In genomic region chr15:81312790-81313543, GRCh38 we compare ENCODE assay signal across 8 cellular contexts. TPM values are rescaled to one million over a fixed set of nuclear protein-coding genes. Genes with fewer than 3 reads are reported as not detected.
DNase-seq lines count a peak whose midpoint lies in the region; ATAC-seq and TF ChIP-seq lines count a peak whose summit lies in the region.

No MANE protein-coding gene starts in this region.

- no peak overlapping the region for H2AFZ ChIP-seq in neuronal stem cell (ENCODE audit: low read length)

- H3K4me3 ChIP-seq in suprapubic skin = no peak overlapping the region
- H3K4me3 ChIP-seq in neuronal stem cell (ENCODE audit: low read length in 2 of 2) = no peak overlapping the region

- H2BK15ac ChIP-seq in neuronal stem cell (ENCODE audit: low read length) = no peak overlapping the region

- peak; percentile 99 for DNase-seq in HS-27A (ENCODE audit: low read depth)
- DNase-seq in activated naive CD8-positive, alpha-beta T cell treated with anti-CD3 and anti-CD28 coated beads, Interleukin-2, amount 50 U/mL, for 24 hours = no peak
- DNase-seq in immature natural killer cell = no peak
- peak; percentile 90 to 92 for DNase-seq in suprapubic skin (ENCODE audit: low spot score in 2 of 2)
- no peak for DNase-seq in erythroblast (lab: John Stamatoyannopoulos, UW)
- no peak for DNase-seq in nephron progenitor cell
- no peak for DNase-seq in neuronal stem cell (ENCODE audit: low spot score)

- no peak overlapping the region for H2AK5ac ChIP-seq in neuronal stem cell (ENCODE audit: low read depth, low read length)

- no peak overlapping the region for H3K4ac ChIP-seq in neuronal stem cell (ENCODE audit: low read length)

- no peaks in the 10 kb centered on the region for H3K27me3 ChIP-seq in suprapubic skin
- no peaks in the 10 kb centered on the region for H3K27me3 ChIP-seq in neuronal stem cell (ENCODE audit: control insufficient read depth in 3 of 3, insufficient read depth in 3 of 3, low read depth in 1 of 3, low read length in 3 of 3)

- no peaks in the 10 kb centered on the region for H3K79me1 ChIP-seq in neuronal stem cell (ENCODE audit: low read depth, low read length)

- TF ChIP-seq EP300 in suprapubic skin (IDR thresholded peaks at IDR 0.05) = no peak

- H3K27me3 Mint-ChIP-seq in activated naive CD8-positive, alpha-beta T cell treated with anti-CD3 and anti-CD28 coated beads, Interleukin-2, amount 50 U/mL, for 24 hours = no peaks in the 10 kb centered on the region
- peaks cover 0 to 1% (median 0%) of the 10 kb centered on the region in 3 donors for H3K27me3 Mint-ChIP-seq in immature natural killer cell (ENCODE audit: low read depth in 3 of 3)
- H3K27me3 Mint-ChIP-seq in nephron progenitor cell (ENCODE audit: low read depth, poor library complexity) = peaks cover 3% of the 10 kb centered on the region

- H3K9me3 ChIP-seq in suprapubic skin = no peaks in the 10 kb centered on the region
- no peaks in the 10 kb centered on the region for H3K9me3 ChIP-seq in neuronal stem cell (replicated peaks in 1 of 2; ENCODE audit: control insufficient read depth in 2 of 2, insufficient read depth in 1 of 2, low read depth in 1 of 2, low read length in 2 of 2)

- no peaks in the 10 kb centered on the region for H3K9me3 Mint-ChIP-seq in activated naive CD8-positive, alpha-beta T cell treated with anti-CD3 and anti-CD28 coated beads, Interleukin-2, amount 50 U/mL, for 24 hours
- H3K9me3 Mint-ChIP-seq in immature natural killer cell (no peaks in the 10 kb centered on the region), nephron progenitor cell (no peaks in the 10 kb centered on the region)

- H3K18ac ChIP-seq in neuronal stem cell (ENCODE audit: low read length) = no peak overlapping the region

- H3K4me1 Mint-ChIP-seq in activated naive CD8-positive, alpha-beta T cell treated with anti-CD3 and anti-CD28 coated beads, Interleukin-2, amount 50 U/mL, for 24 hours = peaks cover 65% of the 10 kb centered on the region
- H3K4me1 Mint-ChIP-seq in immature natural killer cell = peaks cover 58 to 78% of the 10 kb centered on the region in 2 donors
- no peaks in the 10 kb centered on the region for H3K4me1 Mint-ChIP-seq in nephron progenitor cell

- H2BK120ac ChIP-seq in neuronal stem cell (ENCODE audit: low read depth, low read length) = no peak overlapping the region

- H3K27ac ChIP-seq in suprapubic skin = peak overlapping the region; percentile 84
- H3K27ac ChIP-seq in neuronal stem cell (replicated peaks; ENCODE audit: low read length) = no peak overlapping the region

- H3K4me2 ChIP-seq in neuronal stem cell (ENCODE audit: insufficient read depth, low read length, poor library complexity, severe bottlenecking) = no peak overlapping the region

- no peak overlapping the region for H3K9ac ChIP-seq in neuronal stem cell (ENCODE audit: low read depth, low read length, poor library complexity)

- no peak overlapping the region for H3K14ac ChIP-seq in neuronal stem cell (ENCODE audit: low read length)

- no peak overlapping the region for H4K91ac ChIP-seq in neuronal stem cell (ENCODE audit: low read depth, low read length, poor library complexity)

- H3K4me3 Mint-ChIP-seq in activated naive CD8-positive, alpha-beta T cell treated with anti-CD3 and anti-CD28 coated beads, Interleukin-2, amount 50 U/mL, for 24 hours = no peak overlapping the region
- H3K4me3 Mint-ChIP-seq in immature natural killer cell (no peak overlapping the region), nephron progenitor cell (no peak overlapping the region)

- TF ChIP-seq CTCF in suprapubic skin (IDR thresholded peaks at IDR 0.05) (no peak), nephron progenitor cell (IDR thresholded peaks at IDR 0.05) (no peak)

- peak; percentile 6 for ATAC-seq in activated naive CD8-positive, alpha-beta T cell treated with anti-CD3 and anti-CD28 coated beads, Interleukin-2, amount 50 U/mL, for 24 hours
- no peak for ATAC-seq in GM18867 (IDR thresholded peaks at IDR 0.05; ENCODE audit: unreplicated experiment)

- peaks cover 34% of the 10 kb centered on the region for H3K4me1 ChIP-seq in suprapubic skin
- H3K4me1 ChIP-seq in neuronal stem cell (ENCODE audit: control insufficient read depth in 2 of 2, insufficient read depth in 1 of 2, low read depth in 1 of 2, low read length in 2 of 2) = peaks cover 0 to 1% of the 10 kb centered on the region in 2 donors

- no peak overlapping the region for H2BK12ac ChIP-seq in neuronal stem cell (ENCODE audit: low read length)

- WGBS in suprapubic skin = 40% methylated on average over 21 of the region's 22 CpGs
- WGBS in neuronal stem cell (ENCODE audit: extremely low coverage in 2 of 2, insufficient read length in 2 of 2, insufficient replicate concordance in 1 of 2), 2 donors = no CpG with 5 or more reads among the region's 22 CpGs

- H3K27ac Mint-ChIP-seq in activated naive CD8-positive, alpha-beta T cell treated with anti-CD3 and anti-CD28 coated beads, Interleukin-2, amount 50 U/mL, for 24 hours = peak overlapping the region; percentile 44
- peak overlapping the region; percentile 72 to 94 (median 90) for H3K27ac Mint-ChIP-seq in immature natural killer cell
- no peak overlapping the region for H3K27ac Mint-ChIP-seq in nephron progenitor cell

- peaks cover 76% of the 10 kb centered on the region for H3K36me3 Mint-ChIP-seq in activated naive CD8-positive, alpha-beta T cell treated with anti-CD3 and anti-CD28 coated beads, Interleukin-2, amount 50 U/mL, for 24 hours (ENCODE audit: low read depth)
- H3K36me3 Mint-ChIP-seq in immature natural killer cell = peaks cover 8 to 29% (median 17%) of the 10 kb centered on the region in 3 donors
- H3K36me3 Mint-ChIP-seq in nephron progenitor cell (ENCODE audit: low read depth) = no peaks in the 10 kb centered on the region

- peaks cover 27% of the 10 kb centered on the region for H3K36me3 ChIP-seq in suprapubic skin
- H3K36me3 ChIP-seq in neuronal stem cell (replicated peaks in 1 of 2; ENCODE audit: control insufficient read depth in 2 of 2, insufficient read depth in 2 of 2, low read length in 2 of 2) = peaks cover 0 to 2% of the 10 kb centered on the region in 2 donors

- TF ChIP-seq POLR2A in suprapubic skin (IDR thresholded peaks at IDR 0.05) = no peak
- TF ChIP-seq POLR2A in erythroblast (IDR thresholded peaks at IDR 0.05; ENCODE audit: low read length) = no peak

- no peak overlapping the region for H2BK5ac ChIP-seq in neuronal stem cell (ENCODE audit: low read length)

- H4K8ac ChIP-seq in neuronal stem cell (ENCODE audit: low read depth, low read length) = no peak overlapping the region

- H3K23ac ChIP-seq in neuronal stem cell (ENCODE audit: low read depth, low read length, poor library complexity) = no peak overlapping the region

RNA-seq across cellular contexts. Expression of gene STARD5, which starts 11.0 kb away (rescaled TPM):
- 1 to 10 TPM in 2 of 3 donors, not detected in 1; 1.7 to 3.8 TPM for polyA plus RNA-seq in immature natural killer cell
- total RNA-seq in suprapubic skin = 10 to 100 TPM; 54.6 to 88.2 (median 67.4) TPM
- 4.0 TPM for polyA plus RNA-seq in neuronal stem cell (2013, experiment 1 of 2)
- polyA plus RNA-seq in neuronal stem cell (2013, experiment 2 of 2) = 3.9 TPM

Comparison
In these comparisons a context has a peak if more than half of its experiments do, and no peak if none do; other contexts are left out.
1. DNase-seq: peak in HS-27A (single experiment) and suprapubic skin (2 of 2); none in activated naive CD8-positive, alpha-beta T cell treated with anti-CD3 and anti-CD28 coated beads, Interleukin-2, amount 50 U/mL, for 24 hours (single experiment), immature natural killer cell (0 of 3), erythroblast (0 of 2), nephron progenitor cell (single experiment) and neuronal stem cell (single experiment).